ENCODE assay signal across 8 cellular contexts in genomic region chr12:42325776-42326465, GRCh38. TPM values are rescaled to one million over a fixed set of nuclear protein-coding genes. Genes with fewer than 3 reads are reported as not detected.
DNase-seq lines count a peak whose midpoint lies in the region; ATAC-seq and TF ChIP-seq lines count a peak whose summit lies in the region.

A gene with protein sequence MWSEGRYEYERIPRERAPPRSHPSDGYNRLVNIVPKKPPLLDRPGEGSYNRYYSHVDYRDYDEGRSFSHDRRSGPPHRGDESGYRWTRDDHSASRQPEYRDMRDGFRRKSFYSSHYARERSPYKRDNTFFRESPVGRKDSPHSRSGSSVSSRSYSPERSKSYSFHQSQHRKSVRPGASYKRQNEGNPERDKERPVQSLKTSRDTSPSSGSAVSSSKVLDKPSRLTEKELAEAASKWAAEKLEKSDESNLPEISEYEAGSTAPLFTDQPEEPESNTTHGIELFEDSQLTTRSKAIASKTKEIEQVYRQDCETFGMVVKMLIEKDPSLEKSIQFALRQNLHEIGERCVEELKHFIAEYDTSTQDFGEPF (plus strand): TSS chr12:42326167. CDS start chr12:42335903, 9,736 bp downstream.
A gene with protein sequence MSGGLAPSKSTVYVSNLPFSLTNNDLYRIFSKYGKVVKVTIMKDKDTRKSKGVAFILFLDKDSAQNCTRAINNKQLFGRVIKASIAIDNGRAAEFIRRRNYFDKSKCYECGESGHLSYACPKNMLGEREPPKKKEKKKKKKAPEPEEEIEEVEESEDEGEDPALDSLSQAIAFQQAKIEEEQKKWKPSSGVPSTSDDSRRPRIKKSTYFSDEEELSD (minus strand): TSS chr12:42326094. CDS start chr12:42324102, 1,992 bp downstream.

- intact Hi-C loops in OCI-LY7 (cut with micrococcal nuclease; ENCODE audit: unreplicated experiment), result loop anchor here (1.0 to 5.0 kb wide), 3 partner anchors 89 to 184 kb away; partner anchors contain the start of gene GXYLT1

- peak within 1 kb of the TSS; percentile 77 for H2AFZ ChIP-seq in OCI-LY7 (ENCODE audit: low read length)

- no peaks in the 10 kb centered on the region for H3K9me3 ChIP-seq in OCI-LY7 (ENCODE audit: low read length)

- peak; percentile 92 for ATAC-seq in GM21390 (IDR thresholded peaks at IDR 0.05; ENCODE audit: unreplicated experiment)

- no peaks in the 10 kb centered on the region for H3K9me2 ChIP-seq in OCI-LY7 (ENCODE audit: insufficient read depth, low read length)

- H3K27ac ChIP-seq in OCI-LY7 (ENCODE audit: low read depth, low read length, poor library complexity, severe bottlenecking), result peak within 1 kb of the TSS; percentile 69

- peak within 1 kb of the TSS; percentile 83 for H3K4me2 ChIP-seq in OCI-LY7 (ENCODE audit: low read length)

- TF ChIP-seq CTCF in OCI-LY7 (conservative IDR thresholded peaks at IDR 0.05; ENCODE audit: low read length), result no peak
- no peak for TF ChIP-seq CTCF in epithelial cell of proximal tubule (conservative IDR thresholded peaks at IDR 0.05; ENCODE audit: low read depth, low read length)

- H3K4me3 ChIP-seq in OCI-LY7 (ENCODE audit: low read depth, low read length, poor library complexity, severe bottlenecking), result peak within 1 kb of the TSS; percentile 95
- H3K4me3 ChIP-seq in epithelial cell of proximal tubule (ENCODE audit: low read depth, low read length), result peak within 1 kb of the TSS; percentile 64

- H3K4me1 ChIP-seq in OCI-LY7 (ENCODE audit: insufficient read depth, low read length, poor library complexity, severe bottlenecking), result peaks cover 37% of the 10 kb centered on the region

- POLR2A ChIA-PET in OCI-LY7 (lab: Charles Lee), result interaction anchor here (0.5 to 1.8 kb wide), 8 partner anchors 14 to 611 kb away, joined by 3 to 5 read pairs (median 3); no protein-coding TSS in a partner anchor

- peaks cover 20% of the 10 kb centered on the region for H4K20me1 ChIP-seq in OCI-LY7 (ENCODE audit: insufficient read depth, low read length)

- no TSS peak for BruUV-seq in OCI-LY7 (replicated peaks; lab: Mats Ljungman, UMichigan)

- peaks cover 24% of the 10 kb centered on the region for H3K36me3 ChIP-seq in OCI-LY7 (ENCODE audit: insufficient read depth, low read length)

- DNase-seq in D341Med (ENCODE audit: low spot score) (peak; percentile 93), HUDEP-2 (lab: John Stamatoyannopoulos, UW; ENCODE audit: unreplicated experiment in 76 of 76) (peak in 74 of 76 experiments; percentile 28 to 88 (median 79)), OCI-LY7 (ENCODE audit: low spot score) (peak; percentile 89), activated T-cell treated with anti-CD3 and anti-CD28 coated beads for 24 hours (ENCODE audit: low read depth) (peak; percentile 71), epithelial cell of proximal tubule (ENCODE audit: low read depth) (no peak), mucosa of gallbladder (ENCODE audit: low spot score) (peak; percentile 85)
- DNase-seq in stimulated activated CD8-positive, alpha-beta memory T cell treated with anti-CD3 and anti-CD28 coated beads, Interleukin-4, amount 100 ng/mL, for 4 hours (ENCODE audit: low read depth in 2 of 2, low spot score in 1 of 2), result peak; percentile 52 to 59

- peaks cover 62% of the 10 kb centered on the region for H3K79me2 ChIP-seq in OCI-LY7 (ENCODE audit: insufficient read depth, low read depth, low read length)

- CTCF ChIA-PET in OCI-LY7 (lab: Charles Lee; ENCODE audit: unreplicated experiment), result no interaction called here

RNA-seq across cellular contexts. Expression of the first gene that starts in this region (rescaled TPM):
- 97.6 and 115 TPM in 2 replicates for total RNA-seq in OCI-LY7 (2014; rRNA removed; shearing (Covaris generic))
- total RNA-seq in OCI-LY7 (2022), result 90.2 and 95.3 TPM in 2 replicates
- 73.8 and 76.2 TPM in 2 replicates for total RNA-seq in epithelial cell of proximal tubule
- total RNA-seq in mucosa of gallbladder, result 40.1 TPM

RNA-seq across cellular contexts. Expression of the second gene that starts in this region (rescaled TPM):
- 25.7 and 29.7 TPM in 2 replicates for total RNA-seq in OCI-LY7 (2014; rRNA removed; shearing (Covaris generic))
- total RNA-seq in OCI-LY7 (2022) (56.0 and 68.5 TPM in 2 replicates), epithelial cell of proximal tubule (26.6 and 40.1 TPM in 2 replicates), mucosa of gallbladder (43.7 TPM)
